ENCODE assay signal across 29 cellular contexts in the genomic region with DNA sequence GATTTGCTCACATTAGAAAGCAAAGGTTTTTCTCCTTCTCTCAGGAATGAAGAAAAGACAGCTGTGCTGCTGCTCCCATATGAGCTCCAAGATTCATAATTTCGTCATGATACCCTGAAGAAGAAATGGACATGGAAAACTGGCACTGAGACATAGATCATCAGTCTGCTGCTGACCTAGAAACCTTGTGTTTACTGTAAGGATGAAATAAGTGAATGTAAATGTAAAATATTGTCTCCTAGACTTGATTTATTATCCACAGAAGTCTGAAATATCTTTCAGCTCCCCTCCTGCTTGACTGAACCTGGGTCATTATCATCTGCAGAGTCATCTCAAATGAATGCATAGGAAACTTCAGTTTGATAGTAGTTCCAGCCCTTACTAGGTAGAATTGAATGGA.
"Had no signal": no experiment of that assay in that cellular context is flagged by ENCODE, and none has a peak within 500 bp of the region (broad histone marks: within the 10 kb centered on the region; RNA-seq: fewer than 3 reads in every experiment).

No MANE protein-coding gene starts in this region.

- H3K36me3 ChIP-seq: breast epithelium, SJCRH30 had no signal

- H3K4me1 ChIP-seq: breast epithelium had no signal

- H3K9me3 ChIP-seq: breast epithelium, SK-N-SH had no signal

- H3K27me3 Mint-ChIP-seq: activated CD4-positive, alpha-beta memory T cell treated with anti-CD3 and anti-CD28 coated beads for 36 hours; activated CD4-positive, alpha-beta T cell treated with anti-CD3 and anti-CD28 coated beads, Interleukin-2, amount 10 ng/mL, durations not matched to agents 7 days and 5 days; activated naive CD8-positive, alpha-beta T cell had no signal

- H3K9ac ChIP-seq: SK-N-SH had no signal

- H3K4me3 Mint-ChIP-seq: activated CD4-positive, alpha-beta memory T cell treated with anti-CD3 and anti-CD28 coated beads for 36 hours; activated CD4-positive, alpha-beta T cell treated with anti-CD3 and anti-CD28 coated beads, Interleukin-2, amount 10 ng/mL, durations not matched to agents 7 days and 5 days; activated naive CD4-positive, alpha-beta T cell treated with anti-CD3 and anti-CD28 coated beads for 36 hours; activated naive CD8-positive, alpha-beta T cell; activated T-cell treated with anti-CD3 and anti-CD28 coated beads, Interleukin-2, amount 50 U/mL, for 4 hours; IgD-negative memory B cell had no signal

- H3K27ac ChIP-seq: SJCRH30, VCaP had no signal

- H3K27me3 ChIP-seq: breast epithelium, SJCRH30 had no signal

- H3K36me3 Mint-ChIP-seq: activated CD4-positive, alpha-beta memory T cell treated with anti-CD3 and anti-CD28 coated beads for 36 hours; activated naive CD8-positive, alpha-beta T cell had no signal

- ATAC-seq: activated T-cell treated with anti-CD3 and anti-CD28 coated beads, Interleukin-2, amount 50 U/mL, for 4 hours; Panc1; Right ventricle myocardium inferior had no signal

- DNase-seq: activated CD4-positive, alpha-beta memory T cell treated with anti-CD3 and anti-CD28 coated beads for 36 hours; activated CD4-positive, alpha-beta T cell treated with anti-CD3 and anti-CD28 coated beads, Interleukin-2, amount 10 ng/mL, durations not matched to agents 7 days and 5 days; activated CD4-positive, CD25-positive, alpha-beta regulatory T cell; activated CD8-positive, alpha-beta memory T cell treated with anti-CD3 and anti-CD28 coated beads for 24 hours; activated effector memory CD4-positive, alpha-beta T cell treated with anti-CD3 and anti-CD28 coated beads, Interleukin-2, amount 50 U/mL, for 16 hours; activated naive CD4-positive, alpha-beta T cell treated with anti-CD3 and anti-CD28 coated beads for 36 hours; activated T-cell treated with anti-CD3 and anti-CD28 coated beads, Interleukin-2, amount 50 U/mL, for 4 hours; anterior cingulate cortex; KG1; NCI-H1048; NCI-H146; NCI-H187 treated with DMSO at 0.1 percent for 48 hours; NCI-H2107; NCI-H2171 treated with DMSO at 0.1 percent for 48 hours; NCI-H345; NCI-H510A; NCI-H526 treated with DMSO at 0.1 percent for 48 hours; NCI-H82; OCI-M1; RPMI8226; SJCRH30; SK-N-SH; T-helper 1 cell had no signal

- H3K4me3 ChIP-seq: breast epithelium, SJCRH30 had no signal

- H3K27ac Mint-ChIP-seq: activated CD4-positive, alpha-beta memory T cell treated with anti-CD3 and anti-CD28 coated beads for 36 hours; activated CD4-positive, alpha-beta T cell treated with anti-CD3 and anti-CD28 coated beads, Interleukin-2, amount 10 ng/mL, durations not matched to agents 7 days and 5 days; activated naive CD4-positive, alpha-beta T cell treated with anti-CD3 and anti-CD28 coated beads for 36 hours; activated naive CD8-positive, alpha-beta T cell; IgD-negative memory B cell had no signal

- H3K4me1 Mint-ChIP-seq: activated CD4-positive, alpha-beta T cell treated with anti-CD3 and anti-CD28 coated beads, Interleukin-2, amount 10 ng/mL, durations not matched to agents 7 days and 5 days; IgD-negative memory B cell had no signal

- H3K9me3 Mint-ChIP-seq: activated CD4-positive, alpha-beta memory T cell treated with anti-CD3 and anti-CD28 coated beads for 36 hours; activated naive CD4-positive, alpha-beta T cell treated with anti-CD3 and anti-CD28 coated beads for 36 hours had no signal
